Comparison of ENCODE assay signal across 13 cellular contexts in the genomic region with DNA sequence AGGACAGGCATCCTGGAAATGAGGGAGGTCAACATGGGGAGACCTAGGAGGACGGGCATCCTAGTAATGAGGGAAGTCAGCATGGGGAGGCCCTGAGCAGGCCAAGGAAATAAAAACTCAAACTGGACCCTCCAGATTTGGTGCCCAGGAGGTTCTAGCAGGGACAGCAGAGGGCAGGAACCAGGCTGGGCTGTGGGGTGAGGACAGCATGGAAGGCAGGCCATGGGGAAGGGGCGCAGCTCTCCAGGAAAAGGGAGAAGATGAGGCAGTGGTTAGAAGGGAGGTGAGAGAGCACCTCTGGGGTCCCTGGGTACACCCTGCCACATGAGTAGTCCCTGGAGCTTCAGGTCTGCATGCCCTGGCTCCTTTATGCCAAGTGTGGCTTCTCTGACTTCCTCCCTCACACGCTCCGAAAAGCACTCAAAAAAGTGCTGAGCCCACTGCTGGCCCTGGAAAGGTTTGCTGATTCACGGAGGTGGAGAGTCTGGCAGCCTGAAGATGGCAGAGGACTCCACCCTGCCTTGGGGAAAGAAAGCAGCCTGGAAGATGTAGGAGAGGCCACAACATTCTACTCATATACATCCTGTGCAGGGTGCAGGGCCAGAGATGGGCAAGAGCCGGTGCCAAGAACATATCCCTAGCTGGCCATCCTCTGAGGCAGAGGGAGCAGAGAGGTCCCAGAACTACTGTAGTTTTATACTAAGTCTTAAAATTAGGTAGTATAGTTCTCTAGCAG.
A peak's percentile ranks its signal among the peaks of the same experiment; 100 is the strongest.
DNase-seq lines count a peak whose midpoint lies in the region; ATAC-seq and TF ChIP-seq lines count a peak whose summit lies in the region.
"Had no signal": no experiment of that assay in that cellular context is flagged by ENCODE, and none has a peak within 500 bp of the region (broad histone marks: within the 10 kb centered on the region; RNA-seq: fewer than 3 reads in every experiment).

No MANE protein-coding gene starts in this region.

- H3K4me1 Mint-ChIP-seq in neural progenitor cell, result peaks cover 43% of the 10 kb centered on the region

- no peaks in the 10 kb centered on the region for H3K27me3 ChIP-seq in esophagus squamous epithelium
- no peaks in the 10 kb centered on the region for H3K27me3 ChIP-seq in neural progenitor cell
- H3K27me3 ChIP-seq: SJSA1 had no signal

- CTCF ChIA-PET in RWPE1 (lab: Yijun Ruan, JAX), result interaction anchor here (0.6 to 1.1 kb wide), 4 partner anchors 28 to 106 kb away, joined by 3 read pairs; no protein-coding TSS in a partner anchor

- no peak for TF ChIP-seq POLR2A in esophagus squamous epithelium (IDR thresholded peaks at IDR 0.05)

- no peaks in the 10 kb centered on the region for H3K9me3 ChIP-seq in esophagus squamous epithelium
- H3K9me3 ChIP-seq in neural progenitor cell (ENCODE audit: low read depth), result no peaks in the 10 kb centered on the region

- H3K4me2 ChIP-seq in neural progenitor cell, result no peak overlapping the region

- ATAC-seq in GM21717 (IDR thresholded peaks at IDR 0.05; ENCODE audit: unreplicated experiment) (no peak), HG02870 (IDR thresholded peaks at IDR 0.05; ENCODE audit: unreplicated experiment) (no peak)
- ATAC-seq: activated T-cell treated with anti-CD3 and anti-CD28 coated beads, Interleukin-2, amount 50 U/mL, for 72 hours had no signal

- no peaks in the 10 kb centered on the region for H4K20me1 ChIP-seq in neural progenitor cell (ENCODE audit: low read depth)

- no peaks in the 10 kb centered on the region for H3K79me2 ChIP-seq in neural progenitor cell (ENCODE audit: low read depth)

- H3F3A ChIP-seq in neural progenitor cell (ENCODE audit: low read depth), result no peaks in the 10 kb centered on the region

- DNase-seq in AG08395 (ENCODE audit: low spot score) (peak; percentile 32), RWPE1 (ENCODE audit: low spot score) (peak; percentile 48), esophagus squamous epithelium (lab: John Stamatoyannopoulos, UW) (no peak), neural progenitor cell (ENCODE audit: low spot score) (no peak), NCI-H82 treated with DMSO at 0.1 percent for 48 hours (lab: John Stamatoyannopoulos, UW; ENCODE audit: unreplicated experiment) (no peak), GOT3 (lab: John Stamatoyannopoulos, UW) (no peak)
- DNase-seq: activated T-cell treated with anti-CD3 and anti-CD28 coated beads, Interleukin-2, amount 50 U/mL, for 72 hours; H7; NCI-H1694 had no signal

- 26 to 36% methylated on average over 3 to 5 of the region's 6 CpGs for WGBS in esophagus squamous epithelium, 2 donors

- TF ChIP-seq CTCF in RWPE1 (conservative IDR thresholded peaks at IDR 0.05; ENCODE audit: low read depth) (no peak), esophagus squamous epithelium (IDR thresholded peaks at IDR 0.05) (no peak), neural progenitor cell (IDR thresholded peaks at IDR 0.05) (no peak)

- POLR2A ChIA-PET in RWPE1 (lab: Yijun Ruan, JAX; ENCODE audit: low non-redundant PET), result interaction anchor here (0.7 kb wide), 1 partner anchor 31 kb away, joined by 3 read pairs; no protein-coding TSS in a partner anchor

- H3K27me3 Mint-ChIP-seq in neural progenitor cell (ENCODE audit: insufficient read depth, low read depth), result peaks cover 15% of the 10 kb centered on the region

- no peak overlapping the region for H2AFZ ChIP-seq in neural progenitor cell (replicated peaks)

- no peak overlapping the region for H3K9ac ChIP-seq in neural progenitor cell

- peak overlapping the region; percentile 21 for H3K4me3 Mint-ChIP-seq in neural progenitor cell
- H3K4me3 Mint-ChIP-seq: activated T-cell treated with anti-CD3 and anti-CD28 coated beads, Interleukin-2, amount 50 U/mL, for 72 hours; CD4-positive, alpha-beta T cell had no signal

- H3K27ac Mint-ChIP-seq in neural progenitor cell, result peak overlapping the region; percentile 21
- H3K27ac Mint-ChIP-seq: activated T-cell treated with anti-CD3 and anti-CD28 coated beads, Interleukin-2, amount 50 U/mL, for 72 hours; CD4-positive, alpha-beta T cell had no signal

- H3K27ac ChIP-seq in RWPE1 (peak overlapping the region; percentile 97), esophagus squamous epithelium (peak overlapping the region; percentile 39 to 77 (median 67)), neural progenitor cell (no peak overlapping the region)
- H3K27ac ChIP-seq: SJSA1 had no signal

- peaks cover 8% of the 10 kb centered on the region for H3K9me3 Mint-ChIP-seq in neural progenitor cell
- H3K9me3 Mint-ChIP-seq: activated T-cell treated with anti-CD3 and anti-CD28 coated beads, Interleukin-2, amount 50 U/mL, for 72 hours had no signal

- H3K36me3 ChIP-seq in esophagus squamous epithelium (no peaks in the 10 kb centered on the region), neural progenitor cell (no peaks in the 10 kb centered on the region)
- H3K36me3 ChIP-seq: SJSA1 had no signal

- intact Hi-C loops in esophagus squamous epithelium (cut with DNase I), result no loop called here

- no peaks in the 10 kb centered on the region for H3K36me3 Mint-ChIP-seq in neural progenitor cell

- H3K4me1 ChIP-seq in esophagus squamous epithelium, result peaks cover 22 to 31% (median 23%) of the 10 kb centered on the region in 3 donors
- H3K4me1 ChIP-seq in neural progenitor cell, result peaks cover 8% of the 10 kb centered on the region
- H3K4me1 ChIP-seq: SJSA1 had no signal

- H3K4me3 ChIP-seq in esophagus squamous epithelium (no peak overlapping the region), neural progenitor cell (no peak overlapping the region)
- H3K4me3 ChIP-seq: SJSA1 had no signal

Comparison
In these comparisons a context has a peak if more than half of its experiments do, and no peak if none do; other contexts are left out.
1. DNase-seq: peak in AG08395 (single experiment) and RWPE1 (single experiment); none in esophagus squamous epithelium (single experiment), neural progenitor cell (single experiment), NCI-H82 treated with DMSO at 0.1 percent for 48 hours (single experiment) and GOT3 (single experiment).